2 cellular contexts compared by ENCODE assay signal in genomic region chr1:246549665-246550064, GRCh38.
A peak's percentile ranks its signal among the peaks of the same experiment; 100 is the strongest.
TF ChIP-seq lines count a peak whose summit lies in the region.

No MANE protein-coding gene starts in this region.

TF ChIP-seq in liver, 16 proteins besides CTCF, POLR2A, EP300 and RAD21:
- peak in 1 of 2 donors; percentile 17 for TF ChIP-seq HNF4A (conservative IDR thresholded peaks at IDR 0.05)
- TF ChIP-seq EGR1 (IDR thresholded peaks at IDR 0.05; ENCODE audit: low read depth in 2 of 2) = no peak
- TF ChIP-seq, protein P1, sequence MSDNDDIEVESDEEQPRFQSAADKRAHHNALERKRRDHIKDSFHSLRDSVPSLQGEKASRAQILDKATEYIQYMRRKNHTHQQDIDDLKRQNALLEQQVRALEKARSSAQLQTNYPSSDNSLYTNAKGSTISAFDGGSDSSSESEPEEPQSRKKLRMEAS (IDR thresholded peaks at IDR 0.05) = no peak
- peak in 1 of 2 donors; percentile 14 for TF ChIP-seq RXRA (IDR thresholded peaks at IDR 0.05)
- peak; percentile 17 for TF ChIP-seq TAF1 (conservative IDR thresholded peaks at IDR 0.05)
- peak; percentile 41 for TF ChIP-seq SP1 (IDR thresholded peaks at IDR 0.05)
- TF ChIP-seq NR2F2 (IDR thresholded peaks at IDR 0.05) = no peak

TF ChIP-seq in HepG2, 621 proteins besides CTCF, POLR2A, EP300 and RAD21:
- TF ChIP-seq ZNF446 (CRISPR knock-in tag; IDR thresholded peaks at IDR 0.05) (no peak), IKZF1 (IDR thresholded peaks at IDR 0.05) (no peak), HOXA7 (CRISPR knock-in tag; IDR thresholded peaks at IDR 0.05) (no peak), ZFY (CRISPR knock-in tag; IDR thresholded peaks at IDR 0.05) (no peak), ZNF317 (CRISPR knock-in tag; IDR thresholded peaks at IDR 0.05) (no peak), ZNF451 (CRISPR knock-in tag; IDR thresholded peaks at IDR 0.05) (no peak), RFXANK (CRISPR knock-in tag; IDR thresholded peaks at IDR 0.05) (no peak), ZNF17 (CRISPR knock-in tag; IDR thresholded peaks at IDR 0.05) (no peak), TERF1 (CRISPR knock-in tag; IDR thresholded peaks at IDR 0.05) (no peak), TAF1 (CRISPR knock-in tag; IDR thresholded peaks at IDR 0.05) (no peak), ARHGAP35 (CRISPR knock-in tag; IDR thresholded peaks at IDR 0.05; ENCODE audit: borderline replicate concordance) (no peak), ETV5 (CRISPR knock-in tag; IDR thresholded peaks at IDR 0.05; ENCODE audit: borderline replicate concordance) (no peak), SMC3 (IDR thresholded peaks at IDR 0.05; ENCODE audit: low read length) (no peak), CAMTA2 (CRISPR knock-in tag; IDR thresholded peaks at IDR 0.05; ENCODE audit: borderline replicate concordance) (no peak), RXRA (CRISPR knock-in tag; IDR thresholded peaks at IDR 0.05) (no peak), GATA4 (IDR thresholded peaks at IDR 0.05; ENCODE audit: borderline replicate concordance, low read depth) (no peak), TBX2 (CRISPR knock-in tag; IDR thresholded peaks at IDR 0.05; ENCODE audit: borderline replicate concordance) (no peak)
- TF ChIP-seq, protein P2, sequence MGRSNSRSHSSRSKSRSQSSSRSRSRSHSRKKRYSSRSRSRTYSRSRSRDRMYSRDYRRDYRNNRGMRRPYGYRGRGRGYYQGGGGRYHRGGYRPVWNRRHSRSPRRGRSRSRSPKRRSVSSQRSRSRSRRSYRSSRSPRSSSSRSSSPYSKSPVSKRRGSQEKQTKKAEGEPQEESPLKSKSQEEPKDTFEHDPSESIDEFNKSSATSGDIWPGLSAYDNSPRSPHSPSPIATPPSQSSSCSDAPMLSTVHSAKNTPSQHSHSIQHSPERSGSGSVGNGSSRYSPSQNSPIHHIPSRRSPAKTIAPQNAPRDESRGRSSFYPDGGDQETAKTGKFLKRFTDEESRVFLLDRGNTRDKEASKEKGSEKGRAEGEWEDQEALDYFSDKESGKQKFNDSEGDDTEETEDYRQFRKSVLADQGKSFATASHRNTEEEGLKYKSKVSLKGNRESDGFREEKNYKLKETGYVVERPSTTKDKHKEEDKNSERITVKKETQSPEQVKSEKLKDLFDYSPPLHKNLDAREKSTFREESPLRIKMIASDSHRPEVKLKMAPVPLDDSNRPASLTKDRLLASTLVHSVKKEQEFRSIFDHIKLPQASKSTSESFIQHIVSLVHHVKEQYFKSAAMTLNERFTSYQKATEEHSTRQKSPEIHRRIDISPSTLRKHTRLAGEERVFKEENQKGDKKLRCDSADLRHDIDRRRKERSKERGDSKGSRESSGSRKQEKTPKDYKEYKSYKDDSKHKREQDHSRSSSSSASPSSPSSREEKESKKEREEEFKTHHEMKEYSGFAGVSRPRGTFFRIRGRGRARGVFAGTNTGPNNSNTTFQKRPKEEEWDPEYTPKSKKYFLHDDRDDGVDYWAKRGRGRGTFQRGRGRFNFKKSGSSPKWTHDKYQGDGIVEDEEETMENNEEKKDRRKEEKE (IDR thresholded peaks at IDR 0.05) = no peak
- TF ChIP-seq, protein P3, sequence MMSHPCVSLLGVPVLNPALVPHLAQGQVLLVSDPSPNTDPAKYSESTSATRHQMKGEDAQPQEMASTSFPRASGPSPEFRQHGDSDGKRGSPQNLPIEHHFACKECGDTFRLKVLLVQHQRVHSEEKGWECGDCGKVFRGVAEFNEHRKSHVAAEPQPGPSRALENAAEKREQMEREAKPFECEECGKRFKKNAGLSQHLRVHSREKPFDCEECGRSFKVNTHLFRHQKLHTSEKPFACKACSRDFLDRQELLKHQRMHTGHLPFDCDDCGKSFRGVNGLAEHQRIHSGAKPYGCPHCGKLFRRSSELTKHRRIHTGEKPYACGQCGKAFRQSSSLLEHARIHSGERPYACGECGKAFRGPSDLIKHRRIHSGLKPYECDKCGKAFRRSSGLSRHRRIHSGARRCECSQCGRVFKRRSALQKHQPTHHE (CRISPR knock-in tag; IDR thresholded peaks at IDR 0.05; ENCODE audit: borderline replicate concordance) = no peak
